In the genomic region with DNA sequence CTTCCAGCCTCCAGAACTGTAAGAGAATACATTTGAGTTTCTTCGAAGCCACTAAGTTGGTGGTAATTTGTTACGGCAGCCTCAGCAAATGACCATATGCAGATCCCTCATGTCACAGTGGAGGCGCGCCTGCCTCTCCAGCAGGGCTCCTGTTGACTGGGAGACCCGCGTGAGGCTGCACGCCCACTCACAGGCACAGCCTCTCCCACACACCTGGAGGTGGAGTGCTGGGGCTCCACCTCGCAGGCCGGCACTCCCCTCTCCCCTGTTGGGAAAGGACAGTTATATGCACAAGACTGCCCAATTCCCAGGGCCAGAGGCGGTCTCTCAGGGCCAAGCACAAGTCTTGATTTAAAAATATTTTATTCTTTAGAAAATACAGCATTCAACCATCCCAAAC, we compare ENCODE assay signal across 25 cellular contexts. TPM values are rescaled to one million over a fixed set of nuclear protein-coding genes. Genes with fewer than 3 reads are reported as not detected.
DNase-seq lines count a peak whose midpoint lies in the region; ATAC-seq and TF ChIP-seq lines count a peak whose summit lies in the region.
"Had no signal": no experiment of that assay in that cellular context is flagged by ENCODE, and none has a peak within 500 bp of the region (broad histone marks: within the 10 kb centered on the region; RNA-seq: fewer than 3 reads in every experiment).

No MANE protein-coding gene starts in this region.

- H3K4me2 ChIP-seq in mesenchymal stem cell (ENCODE audit: low read length, poor library complexity, severe bottlenecking), result no peak overlapping the region

- POLR2A ChIA-PET in CD8-positive, alpha-beta T cell (lab: Charles Lee), result interaction anchor here (2.0 kb wide), 1 partner anchor 49 kb away, joined by 10 read pairs; a partner anchor contains a TSS

- peaks cover 62% of the 10 kb centered on the region for H3K4me1 ChIP-seq in CD8-positive, alpha-beta T cell (ENCODE audit: insufficient read depth, low read length)
- no peaks in the 10 kb centered on the region for H3K4me1 ChIP-seq in mesenchymal stem cell (ENCODE audit: control insufficient read depth, insufficient read depth, low read depth, low read length)
- H3K4me1 ChIP-seq: testis had no signal

- H2BK120ac ChIP-seq in mesenchymal stem cell (ENCODE audit: low read depth, low read length), result no peak overlapping the region

- peaks cover 56% of the 10 kb centered on the region for H3K36me3 Mint-ChIP-seq in CD8-positive, alpha-beta T cell
- H3K36me3 Mint-ChIP-seq in stimulated activated effector memory CD8-positive, alpha-beta T cell treated with anti-CD3 and anti-CD28 coated beads, Interleukin-12 subunit alpha, Interleukin-12 subunit beta, amount 100 ng/mL, for 72 hours, result peaks cover 62% of the 10 kb centered on the region

- H2BK15ac ChIP-seq in mesenchymal stem cell (ENCODE audit: low read depth, poor library complexity, severe bottlenecking), result no peak overlapping the region

- H3K9me3 Mint-ChIP-seq in CD8-positive, alpha-beta T cell, result no peaks in the 10 kb centered on the region
- no peaks in the 10 kb centered on the region for H3K9me3 Mint-ChIP-seq in stimulated activated effector memory CD8-positive, alpha-beta T cell treated with anti-CD3 and anti-CD28 coated beads, Interleukin-12 subunit alpha, Interleukin-12 subunit beta, amount 100 ng/mL, for 72 hours
- H3K9me3 Mint-ChIP-seq: activated naive CD4-positive, alpha-beta T cell treated with anti-CD3 and anti-CD28 coated beads, Interleukin-2, amount 10 ng/mL, durations not matched to agents 7 days and 5 days; central memory CD8-positive, alpha-beta T cell had no signal

- WGBS in mesenchymal stem cell, result 92% methylated on average over 10 of the region's 10 CpGs

- no peak overlapping the region for H3K9ac ChIP-seq in mesenchymal stem cell (ENCODE audit: low read length)

- no peak overlapping the region for H2AFZ ChIP-seq in mesenchymal stem cell (ENCODE audit: low read depth, low read length)

- no peak overlapping the region for H2BK5ac ChIP-seq in mesenchymal stem cell (ENCODE audit: low read depth, low read length, poor library complexity, severe bottlenecking)

- peak overlapping the region; percentile 8 for H4K91ac ChIP-seq in mesenchymal stem cell (ENCODE audit: low read length)

- no peak overlapping the region for H3K14ac ChIP-seq in mesenchymal stem cell (ENCODE audit: low read length in 2 of 2)

- no peak overlapping the region for H3K27ac ChIP-seq in CD8-positive, alpha-beta T cell (ENCODE audit: low read depth, low read length)
- H3K27ac ChIP-seq in mesenchymal stem cell (ENCODE audit: low read length, poor library complexity, severe bottlenecking), result no peak overlapping the region
- H3K27ac ChIP-seq: testis had no signal

- no peak overlapping the region for H2BK12ac ChIP-seq in mesenchymal stem cell (ENCODE audit: low read length in 2 of 2)

- no peak for ATAC-seq in CD8-positive, alpha-beta T cell
- ATAC-seq in stimulated activated effector memory CD8-positive, alpha-beta T cell treated with anti-CD3 and anti-CD28 coated beads, Interleukin-12 subunit alpha, Interleukin-12 subunit beta, amount 100 ng/mL, for 72 hours, result no peak

- H3K4ac ChIP-seq in mesenchymal stem cell (ENCODE audit: low read depth in 1 of 2, low read length in 2 of 2), result no peak overlapping the region

- peak overlapping the region; percentile 75 for H3K27ac Mint-ChIP-seq in CD8-positive, alpha-beta T cell
- no peak overlapping the region for H3K27ac Mint-ChIP-seq in stimulated activated effector memory CD8-positive, alpha-beta T cell treated with anti-CD3 and anti-CD28 coated beads, Interleukin-12 subunit alpha, Interleukin-12 subunit beta, amount 100 ng/mL, for 72 hours
- H3K27ac Mint-ChIP-seq: activated naive CD4-positive, alpha-beta T cell treated with anti-CD3 and anti-CD28 coated beads, Interleukin-2, amount 10 ng/mL, durations not matched to agents 7 days and 5 days had no signal

- H3K4me3 ChIP-seq in CD8-positive, alpha-beta T cell (ENCODE audit: low read depth, low read length), result no peak overlapping the region
- H3K4me3 ChIP-seq in mesenchymal stem cell (ENCODE audit: insufficient read depth in 1 of 2, low read depth in 1 of 2, low read length in 2 of 2), result no peak overlapping the region
- H3K4me3 ChIP-seq: MG63, testis had no signal

- H3K18ac ChIP-seq in mesenchymal stem cell (ENCODE audit: low read depth in 1 of 2, low read length in 2 of 2), result no peak overlapping the region

- no peaks in the 10 kb centered on the region for H3K27me3 Mint-ChIP-seq in CD8-positive, alpha-beta T cell (ENCODE audit: low read depth)
- H3K27me3 Mint-ChIP-seq: activated naive CD4-positive, alpha-beta T cell treated with anti-CD3 and anti-CD28 coated beads, Interleukin-2, amount 10 ng/mL, durations not matched to agents 7 days and 5 days; central memory CD8-positive, alpha-beta T cell had no signal

- intact Hi-C loops in CD8-positive, alpha-beta T cell (cut with DNase I, micrococcal nuclease), result loop anchor here in 1 of 2 experiments (10.0 kb wide), 1 partner anchor 173 kb away; a partner anchor contains a TSS

- peaks cover 30% of the 10 kb centered on the region for H3K79me1 ChIP-seq in mesenchymal stem cell (replicated peaks; ENCODE audit: low read length, poor library complexity, severe bottlenecking)

- peaks cover 41% of the 10 kb centered on the region for H3K36me3 ChIP-seq in CD8-positive, alpha-beta T cell (ENCODE audit: insufficient read depth, low read length)
- H3K36me3 ChIP-seq in mesenchymal stem cell (ENCODE audit: control insufficient read depth in 1 of 2, insufficient read depth in 2 of 2, low read depth in 1 of 2, low read length in 2 of 2), result peaks cover 53 to 63% of the 10 kb centered on the region in 2 experiments

- no peaks in the 10 kb centered on the region for H3K9me3 ChIP-seq in CD8-positive, alpha-beta T cell (ENCODE audit: low read length)
- H3K9me3 ChIP-seq in mesenchymal stem cell (ENCODE audit: control insufficient read depth, low read length), result no peaks in the 10 kb centered on the region
- H3K9me3 ChIP-seq: MG63, testis had no signal

- no peak overlapping the region for H2AK5ac ChIP-seq in mesenchymal stem cell (ENCODE audit: low read length, severe bottlenecking)

- peaks cover 66% of the 10 kb centered on the region for H3K4me1 Mint-ChIP-seq in CD8-positive, alpha-beta T cell (ENCODE audit: low read depth)
- peaks cover 51% of the 10 kb centered on the region for H3K4me1 Mint-ChIP-seq in stimulated activated effector memory CD8-positive, alpha-beta T cell treated with anti-CD3 and anti-CD28 coated beads, Interleukin-12 subunit alpha, Interleukin-12 subunit beta, amount 100 ng/mL, for 72 hours

- no peak for TF ChIP-seq CTCF in CD8-positive, alpha-beta T cell (IDR thresholded peaks at IDR 0.05)

- H3K23ac ChIP-seq in mesenchymal stem cell (ENCODE audit: low read length in 2 of 2), result no peak overlapping the region

- H4K8ac ChIP-seq in mesenchymal stem cell (ENCODE audit: low read length), result no peak overlapping the region

- DNase-seq in CD8-positive, alpha-beta T cell, result peak in 1 of 7 experiments; percentile 4
- DNase-seq in NCI-H69 (lab: John Stamatoyannopoulos, UW), result peak; percentile 4
- no peak for DNase-seq in mesenchymal stem cell
- DNase-seq in stimulated activated effector memory CD8-positive, alpha-beta T cell treated with anti-CD3 and anti-CD28 coated beads, Interleukin-12 subunit alpha, Interleukin-12 subunit beta, amount 100 ng/mL, for 72 hours (ENCODE audit: low spot score in 2 of 2), result no peak
- no peak for DNase-seq in HUDEP-2 (lab: John Stamatoyannopoulos, UW; ENCODE audit: unreplicated experiment in 76 of 76)
- DNase-seq: activated CD4-positive, alpha-beta T cell treated with anti-CD3 and anti-CD28 coated beads, Interleukin-2, amount 50 U/mL, for 48 hours; activated naive CD4-positive, alpha-beta T cell treated with anti-CD3 and anti-CD28 coated beads, Interleukin-2, amount 10 ng/mL, durations not matched to agents 7 days and 5 days; DMS53; GDM1; glutamatergic neuron; IMR-90; kidney glomerular epithelial cell; MG63; NCI-H2171; NCI-H524; small intestine; stimulated activated CD4-positive, alpha-beta T cell treated with anti-CD3 and anti-CD28 coated beads, Interleukin-2, amount 100 ng/mL, for 24 hours; stimulated activated naive CD4-positive, alpha-beta T cell; T-helper 2 cell; testis had no signal

- H3K4me3 Mint-ChIP-seq in CD8-positive, alpha-beta T cell, result no peak overlapping the region
- no peak overlapping the region for H3K4me3 Mint-ChIP-seq in stimulated activated effector memory CD8-positive, alpha-beta T cell treated with anti-CD3 and anti-CD28 coated beads, Interleukin-12 subunit alpha, Interleukin-12 subunit beta, amount 100 ng/mL, for 72 hours
- H3K4me3 Mint-ChIP-seq: activated naive CD4-positive, alpha-beta T cell treated with anti-CD3 and anti-CD28 coated beads, Interleukin-2, amount 10 ng/mL, durations not matched to agents 7 days and 5 days; central memory CD8-positive, alpha-beta T cell had no signal

- CTCF ChIA-PET in CD8-positive, alpha-beta T cell (lab: Charles Lee), result interaction anchor here (1.6 to 29.3 kb wide), 3 partner anchors 8 to 110 kb away, joined by 7 to 622 read pairs (median 241); a partner anchor contains a TSS

- no peaks in the 10 kb centered on the region for H3K27me3 ChIP-seq in CD8-positive, alpha-beta T cell (ENCODE audit: insufficient read depth, low read length)
- H3K27me3 ChIP-seq in mesenchymal stem cell (ENCODE audit: control insufficient read depth in 1 of 2, insufficient read depth in 1 of 2, low read length in 2 of 2), result peaks cover 0 to 7% of the 10 kb centered on the region in 2 experiments
- H3K27me3 ChIP-seq: MG63, testis had no signal

RNA-seq across cellular contexts. Expression of a gene that starts 2.8 kb away (rescaled TPM):
- total RNA-seq in CD8-positive, alpha-beta T cell, result under 1 TPM in 1 of 2 experiments, not detected in 1; 0.33 TPM
- not detected for polyA plus RNA-seq in mesenchymal stem cell (2013, experiment 1 of 2)
- 0.01 TPM for polyA plus RNA-seq in mesenchymal stem cell (2013, experiment 2 of 2)
- total RNA-seq: dermis microvascular lymphatic vessel endothelial cell, endothelial cell of umbilical vein, H4, IMR-90, lung microvascular endothelial cell had no signal
- polyA plus RNA-seq: endothelial cell of umbilical vein, IMR-90 had no signal

RNA-seq across cellular contexts. Expression of a gene that starts 10.7 kb away (rescaled TPM):
- 10 to 100 TPM; 31.1 to 31.2 TPM for total RNA-seq in CD8-positive, alpha-beta T cell
- 91.9 TPM for polyA plus RNA-seq in mesenchymal stem cell (2013, experiment 1 of 2)
- 91.8 TPM for polyA plus RNA-seq in mesenchymal stem cell (2013, experiment 2 of 2)

RNA-seq across cellular contexts. Expression of a gene that starts 17.3 kb away (rescaled TPM):
- total RNA-seq in CD8-positive, alpha-beta T cell, result 10 to 100 TPM; 43.9 to 46.9 TPM
- 11.3 TPM for polyA plus RNA-seq in mesenchymal stem cell (2013, experiment 1 of 2)
- 10.9 TPM for polyA plus RNA-seq in mesenchymal stem cell (2013, experiment 2 of 2)

RNA-seq across cellular contexts. Expression of a gene that starts 30.3 kb away (rescaled TPM):
- 1 to 10 TPM; 6.0 to 6.6 TPM for total RNA-seq in CD8-positive, alpha-beta T cell
- 64.5 TPM for polyA plus RNA-seq in mesenchymal stem cell (2013, experiment 1 of 2)
- polyA plus RNA-seq in mesenchymal stem cell (2013, experiment 2 of 2), result 61.9 TPM

RNA-seq across cellular contexts. Expression of a gene that starts 50.2 kb away (rescaled TPM):
- 100 to 1,000 TPM; 115 to 117 TPM for total RNA-seq in CD8-positive, alpha-beta T cell
- 29.2 TPM for polyA plus RNA-seq in mesenchymal stem cell (2013, experiment 1 of 2)
- polyA plus RNA-seq in mesenchymal stem cell (2013, experiment 2 of 2), result 30.0 TPM
